ENCODE assay signal across 9 cellular contexts in genomic region chr14:23056257-23056955, GRCh38. TPM values are rescaled to one million over a fixed set of nuclear protein-coding genes. Genes with fewer than 3 reads are reported as not detected.
DNase-seq lines count a peak whose midpoint lies in the region; ATAC-seq and TF ChIP-seq lines count a peak whose summit lies in the region.
"Had no signal": no experiment of that assay in that cellular context is flagged by ENCODE, and none has a peak within 500 bp of the region (broad histone marks: within the 10 kb centered on the region; RNA-seq: fewer than 3 reads in every experiment).

No MANE protein-coding gene starts in this region.

- H3K27me3 ChIP-seq in GM06990 (replicated peaks; ENCODE audit: control insufficient read depth, insufficient read depth, low read length) (no peaks in the 10 kb centered on the region), SJCRH30 (no peaks in the 10 kb centered on the region)

- peak; percentile 49 for ATAC-seq in HG02623 (IDR thresholded peaks at IDR 0.05; ENCODE audit: unreplicated experiment)

- TF ChIP-seq CTCF in GM06990 (IDR thresholded peaks at IDR 0.05; ENCODE audit: insufficient read depth, low read length, poor library complexity, severe bottlenecking) = peak; percentile 90
- TF ChIP-seq CTCF in astrocyte of the spinal cord (IDR thresholded peaks at IDR 0.05; ENCODE audit: low read depth, low read length) = peak; percentile 85

- H3K36me3 ChIP-seq in GM06990 (ENCODE audit: control insufficient read depth, insufficient read depth, low read length) (peaks cover 13% of the 10 kb centered on the region), SJCRH30 (peaks cover 19% of the 10 kb centered on the region)

- peak; percentile 67 for DNase-seq in GM06990 (ENCODE audit: extremely low read depth, insufficient read length)
- DNase-seq in SJCRH30 = peak; percentile 84 to 92
- peak; percentile 59 for DNase-seq in astrocyte of the spinal cord (ENCODE audit: low read depth, low spot score)
- peak; percentile 88 for DNase-seq in iPS-NIHi7 (ENCODE audit: extremely low spot score)
- peak; percentile 34 to 44 for DNase-seq in stimulated activated CD4-positive, alpha-beta T cell treated with anti-CD3 and anti-CD28 coated beads, Interleukin-15, amount 100 ng/mL, for 48 hours (ENCODE audit: low read depth in 2 of 2)
- DNase-seq in NCI-H187 (lab: John Stamatoyannopoulos, UW) = no peak
- no peak for DNase-seq in NCI-H82 treated with DMSO at 0.1 percent for 48 hours (lab: John Stamatoyannopoulos, UW; ENCODE audit: unreplicated experiment)

- H3K4me3 ChIP-seq in GM06990 (replicated peaks; ENCODE audit: low read depth, low read length) (no peak overlapping the region), SJCRH30 (peak overlapping the region; percentile 74), astrocyte of the spinal cord (ENCODE audit: low read depth, low read length) (peak overlapping the region; percentile 55)

- no peak overlapping the region for H3K27ac ChIP-seq in SJCRH30
- H3K27ac ChIP-seq: epithelial cell of prostate had no signal

- H3K9me3 ChIP-seq in SJCRH30 (replicated peaks) = no peaks in the 10 kb centered on the region

- in situ Hi-C loops in astrocyte of the spinal cord (cut with HindIII; ENCODE audit: low sequenced_read_pairs) = no loop called here

- peaks cover 3% of the 10 kb centered on the region; the same call in 1 of the 2 replicates for H3K4me1 ChIP-seq in SJCRH30

RNA-seq across cellular contexts. Expression of gene CDH24, which starts 0.9 kb away (rescaled TPM):
- 8.3 and 9.6 TPM in 2 replicates for total RNA-seq in SJCRH30 (2014; rRNA removed; shearing (Covaris generic))

RNA-seq across cellular contexts. Expression of gene PSMB11, which starts 14.4 kb away (rescaled TPM):
- not detected in 2 replicates for total RNA-seq in SJCRH30 (2014; rRNA removed; shearing (Covaris generic))

RNA-seq across cellular contexts. Expression of gene PSMB5, which starts 21.7 kb away (rescaled TPM):
- total RNA-seq in SJCRH30 (2014; rRNA removed; shearing (Covaris generic)) = 224 and 242 TPM in 2 replicates

RNA-seq across cellular contexts. Expression of gene ACIN1, which starts 38.5 kb away (rescaled TPM):
- total RNA-seq in SJCRH30 (2014; rRNA removed; shearing (Covaris generic)) = 143 and 164 TPM in 2 replicates

RNA-seq across cellular contexts. Expression of gene C14orf119, which starts 38.9 kb away (rescaled TPM):
- 43.6 and 46.0 TPM in 2 replicates for total RNA-seq in SJCRH30 (2014; rRNA removed; shearing (Covaris generic))

Comparison
In these comparisons a context has a peak if more than half of its experiments do, and no peak if none do; other contexts are left out.
1. DNase-seq: peak in GM06990 (single experiment), SJCRH30 (2 of 2), astrocyte of the spinal cord (single experiment), iPS-NIHi7 (single experiment) and stimulated activated CD4-positive, alpha-beta T cell treated with anti-CD3 and anti-CD28 coated beads, Interleukin-15, amount 100 ng/mL, for 48 hours (2 of 2); none in NCI-H187 (0 of 2) and NCI-H82 treated with DMSO at 0.1 percent for 48 hours (single experiment).